Comparison of ENCODE assay signal across 12 cellular contexts in the genomic region with DNA sequence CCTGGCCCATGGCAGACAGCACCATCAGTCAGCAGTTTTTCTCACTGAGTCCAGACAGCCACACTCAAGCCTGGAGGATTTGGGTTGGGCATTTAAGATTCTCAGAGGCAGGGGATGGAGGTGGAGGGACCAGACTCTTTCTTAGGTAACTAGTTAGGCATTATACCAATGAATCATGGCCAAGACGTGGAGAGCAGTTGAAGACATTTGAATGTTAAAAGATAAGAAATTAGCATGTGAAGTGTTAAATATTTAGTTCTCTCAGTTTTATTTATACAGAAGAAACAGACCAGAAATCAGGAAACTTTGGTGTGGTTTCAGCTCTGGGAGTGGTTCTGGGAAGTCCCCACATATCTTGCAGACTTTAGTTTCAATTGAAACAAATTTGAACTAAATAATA. TPM values are rescaled to one million over a fixed set of nuclear protein-coding genes. Genes with fewer than 3 reads are reported as not detected.
DNase-seq lines count a peak whose midpoint lies in the region; ATAC-seq and TF ChIP-seq lines count a peak whose summit lies in the region.
"Had no signal": no experiment of that assay in that cellular context is flagged by ENCODE, and none has a peak within 500 bp of the region (broad histone marks: within the 10 kb centered on the region; RNA-seq: fewer than 3 reads in every experiment).

No MANE protein-coding gene starts in this region.

- DNase-seq in activated CD4-positive, alpha-beta T cell treated with anti-CD3 and anti-CD28 coated beads, Interleukin-2, amount 10 ng/mL, durations not matched to agents 24 days and 14 days, result peak; percentile 72
- DNase-seq in activated CD4-positive, alpha-beta T cell treated with anti-CD3 and anti-CD28 coated beads for 48 hours, result no peak
- DNase-seq in activated naive CD8-positive, alpha-beta T cell treated with anti-CD3 and anti-CD28 coated beads, Interleukin-2, amount 10 ng/mL, durations not matched to agents 7 days and 5 days, result no peak
- DNase-seq in naive thymus-derived CD8-positive, alpha-beta T cell, result peak in 5 of 10 donors; percentile 4 to 58 (median 26)
- DNase-seq in DMS153 (lab: John Stamatoyannopoulos, UW) (no peak), DMS 273 (lab: John Stamatoyannopoulos, UW; ENCODE audit: unreplicated experiment) (no peak)
- DNase-seq: DMS 273 treated with DMSO at 0.1 percent for 48 hours, heart left ventricle, NCI-H526, transverse colon had no signal

- no peak overlapping the region for H3K4me3 ChIP-seq in KMS-11 (IDR thresholded peaks at IDR 0.05; ENCODE audit: insufficient read depth, low read depth, low read length)
- H3K4me3 ChIP-seq: heart left ventricle, transverse colon had no signal

- TF ChIP-seq CTCF in KMS-11 (conservative IDR thresholded peaks at IDR 0.05; ENCODE audit: low read depth, low read length), result no peak

- H3K4me1 Mint-ChIP-seq in activated CD4-positive, alpha-beta T cell treated with anti-CD3 and anti-CD28 coated beads, Interleukin-2, amount 10 ng/mL, durations not matched to agents 24 days and 14 days, result peaks cover 48% of the 10 kb centered on the region
- H3K4me1 Mint-ChIP-seq in activated naive CD8-positive, alpha-beta T cell treated with anti-CD3 and anti-CD28 coated beads, Interleukin-2, amount 10 ng/mL, durations not matched to agents 7 days and 5 days, result peaks cover 39% of the 10 kb centered on the region
- peaks cover 19 to 61% (median 47%) of the 10 kb centered on the region in 4 donors for H3K4me1 Mint-ChIP-seq in naive thymus-derived CD8-positive, alpha-beta T cell

- intact Hi-C loops in activated CD4-positive, alpha-beta T cell treated with anti-CD3 and anti-CD28 coated beads, Interleukin-2, amount 10 ng/mL, durations not matched to agents 24 days and 14 days (cut with micrococcal nuclease), result no loop called here

- peaks cover 81% of the 10 kb centered on the region for H3K4me1 ChIP-seq in KMS-11 (ENCODE audit: low read depth, poor library complexity, severe bottlenecking)
- H3K4me1 ChIP-seq: transverse colon had no signal

- H4K20me1 ChIP-seq in KMS-11 (ENCODE audit: insufficient read depth), result no peaks in the 10 kb centered on the region

- peak overlapping the region; percentile 69 for H3K27ac ChIP-seq in KMS-11
- H3K27ac ChIP-seq: transverse colon had no signal

- H3K4me2 ChIP-seq in KMS-11, result peak overlapping the region; percentile 71

- POLR2A ChIA-PET in activated naive CD8-positive, alpha-beta T cell treated with anti-CD3 and anti-CD28 coated beads, Interleukin-2, amount 10 ng/mL, durations not matched to agents 7 days and 5 days (lab: Charles Lee), result interaction anchor here (2.2 kb wide), 1 partner anchor 62 kb away, joined by 7 read pairs; a partner anchor contains a TSS
- POLR2A ChIA-PET in naive thymus-derived CD8-positive, alpha-beta T cell (lab: Charles Lee), result interaction anchor here (1.3 to 1.8 kb wide), 2 partner anchors 11 to 63 kb away, joined by 5 to 7 read pairs; a partner anchor contains a TSS

- H3K27ac Mint-ChIP-seq in activated CD4-positive, alpha-beta T cell treated with anti-CD3 and anti-CD28 coated beads, Interleukin-2, amount 10 ng/mL, durations not matched to agents 24 days and 14 days, result peak overlapping the region; percentile 79
- peak overlapping the region; percentile 73 for H3K27ac Mint-ChIP-seq in activated naive CD8-positive, alpha-beta T cell treated with anti-CD3 and anti-CD28 coated beads, Interleukin-2, amount 10 ng/mL, durations not matched to agents 7 days and 5 days
- peak overlapping the region; percentile 80 to 94 (median 90) for H3K27ac Mint-ChIP-seq in naive thymus-derived CD8-positive, alpha-beta T cell

- H3K36me3 Mint-ChIP-seq in activated CD4-positive, alpha-beta T cell treated with anti-CD3 and anti-CD28 coated beads, Interleukin-2, amount 10 ng/mL, durations not matched to agents 24 days and 14 days (ENCODE audit: low read depth), result peaks cover 59% of the 10 kb centered on the region
- H3K36me3 Mint-ChIP-seq in activated naive CD8-positive, alpha-beta T cell treated with anti-CD3 and anti-CD28 coated beads, Interleukin-2, amount 10 ng/mL, durations not matched to agents 7 days and 5 days, result peaks cover 41% of the 10 kb centered on the region
- peaks cover 6 to 86% (median 28%) of the 10 kb centered on the region in 3 donors for H3K36me3 Mint-ChIP-seq in naive thymus-derived CD8-positive, alpha-beta T cell

- H3K27me3 Mint-ChIP-seq in activated CD4-positive, alpha-beta T cell treated with anti-CD3 and anti-CD28 coated beads, Interleukin-2, amount 10 ng/mL, durations not matched to agents 24 days and 14 days, result no peaks in the 10 kb centered on the region
- H3K27me3 Mint-ChIP-seq in activated naive CD8-positive, alpha-beta T cell treated with anti-CD3 and anti-CD28 coated beads, Interleukin-2, amount 10 ng/mL, durations not matched to agents 7 days and 5 days, result no peaks in the 10 kb centered on the region
- H3K27me3 Mint-ChIP-seq in naive thymus-derived CD8-positive, alpha-beta T cell, result no peaks in the 10 kb centered on the region

- H3K9ac ChIP-seq in KMS-11, result peak overlapping the region; percentile 18; the same call in 1 of the 2 replicates

- peak overlapping the region; percentile 62 for H3K4me3 Mint-ChIP-seq in activated CD4-positive, alpha-beta T cell treated with anti-CD3 and anti-CD28 coated beads, Interleukin-2, amount 10 ng/mL, durations not matched to agents 24 days and 14 days
- H3K4me3 Mint-ChIP-seq in activated naive CD8-positive, alpha-beta T cell treated with anti-CD3 and anti-CD28 coated beads, Interleukin-2, amount 10 ng/mL, durations not matched to agents 7 days and 5 days, result peak overlapping the region; percentile 66
- peak overlapping the region; percentile 17 to 79 (median 58) for H3K4me3 Mint-ChIP-seq in naive thymus-derived CD8-positive, alpha-beta T cell

- no peaks in the 10 kb centered on the region for H3K9me3 Mint-ChIP-seq in activated CD4-positive, alpha-beta T cell treated with anti-CD3 and anti-CD28 coated beads, Interleukin-2, amount 10 ng/mL, durations not matched to agents 24 days and 14 days
- H3K9me3 Mint-ChIP-seq in activated naive CD8-positive, alpha-beta T cell treated with anti-CD3 and anti-CD28 coated beads, Interleukin-2, amount 10 ng/mL, durations not matched to agents 7 days and 5 days, result no peaks in the 10 kb centered on the region
- no peaks in the 10 kb centered on the region for H3K9me3 Mint-ChIP-seq in naive thymus-derived CD8-positive, alpha-beta T cell

- H3K36me3 ChIP-seq in KMS-11 (ENCODE audit: insufficient read depth), result no peaks in the 10 kb centered on the region; the same call in 1 of the 2 replicates

- ATAC-seq in activated naive CD8-positive, alpha-beta T cell treated with anti-CD3 and anti-CD28 coated beads, Interleukin-2, amount 10 ng/mL, durations not matched to agents 7 days and 5 days (ENCODE audit: low read depth), result peak; percentile 20
- ATAC-seq in naive thymus-derived CD8-positive, alpha-beta T cell, result peak; percentile 83 to 84
- no peak for ATAC-seq in GM18858 (IDR thresholded peaks at IDR 0.05; ENCODE audit: unreplicated experiment)
- ATAC-seq: heart left ventricle had no signal

- H2AFZ ChIP-seq in KMS-11 (ENCODE audit: low read depth), result no peak overlapping the region

- H3K79me2 ChIP-seq in KMS-11 (ENCODE audit: insufficient read depth, low read depth), result peaks cover 46% of the 10 kb centered on the region; the same call in 1 of the 2 replicates

- no peaks in the 10 kb centered on the region for H3K27me3 ChIP-seq in KMS-11 (ENCODE audit: insufficient read depth, low read depth)
- H3K27me3 ChIP-seq: heart left ventricle, transverse colon had no signal

RNA-seq across cellular contexts. Expression of a gene that starts 9.9 kb away (rescaled TPM):
- 54.6 and 55.7 TPM in 2 replicates for total RNA-seq in activated CD4-positive, alpha-beta T cell treated with anti-CD3 and anti-CD28 coated beads, Interleukin-2, amount 10 ng/mL, durations not matched to agents 24 days and 14 days
- total RNA-seq in activated naive CD8-positive, alpha-beta T cell treated with anti-CD3 and anti-CD28 coated beads, Interleukin-2, amount 10 ng/mL, durations not matched to agents 7 days and 5 days, result 10 to 100 TPM; 44.4 to 47.9 TPM
- 10 to 100 TPM; 40.8 to 48.6 TPM for total RNA-seq in naive thymus-derived CD8-positive, alpha-beta T cell
- polyA plus RNA-seq in naive thymus-derived CD8-positive, alpha-beta T cell, result 10 to 100 TPM; 29.0 to 34.3 (median 29.0) TPM

RNA-seq across cellular contexts. Expression of a gene that starts 10.4 kb away (rescaled TPM):
- total RNA-seq in activated CD4-positive, alpha-beta T cell treated with anti-CD3 and anti-CD28 coated beads, Interleukin-2, amount 10 ng/mL, durations not matched to agents 24 days and 14 days, result 20.5 and 24.5 TPM in 2 replicates
- total RNA-seq in activated naive CD8-positive, alpha-beta T cell treated with anti-CD3 and anti-CD28 coated beads, Interleukin-2, amount 10 ng/mL, durations not matched to agents 7 days and 5 days, result 10 to 100 TPM; 16.1 to 17.8 TPM
- 10 to 100 TPM; 20.0 to 20.3 TPM for total RNA-seq in naive thymus-derived CD8-positive, alpha-beta T cell
- polyA plus RNA-seq in naive thymus-derived CD8-positive, alpha-beta T cell, result 10 to 100 TPM; 11.6 to 12.2 (median 11.7) TPM
